Comparison of ENCODE assay signal across 21 cellular contexts in the genomic region with DNA sequence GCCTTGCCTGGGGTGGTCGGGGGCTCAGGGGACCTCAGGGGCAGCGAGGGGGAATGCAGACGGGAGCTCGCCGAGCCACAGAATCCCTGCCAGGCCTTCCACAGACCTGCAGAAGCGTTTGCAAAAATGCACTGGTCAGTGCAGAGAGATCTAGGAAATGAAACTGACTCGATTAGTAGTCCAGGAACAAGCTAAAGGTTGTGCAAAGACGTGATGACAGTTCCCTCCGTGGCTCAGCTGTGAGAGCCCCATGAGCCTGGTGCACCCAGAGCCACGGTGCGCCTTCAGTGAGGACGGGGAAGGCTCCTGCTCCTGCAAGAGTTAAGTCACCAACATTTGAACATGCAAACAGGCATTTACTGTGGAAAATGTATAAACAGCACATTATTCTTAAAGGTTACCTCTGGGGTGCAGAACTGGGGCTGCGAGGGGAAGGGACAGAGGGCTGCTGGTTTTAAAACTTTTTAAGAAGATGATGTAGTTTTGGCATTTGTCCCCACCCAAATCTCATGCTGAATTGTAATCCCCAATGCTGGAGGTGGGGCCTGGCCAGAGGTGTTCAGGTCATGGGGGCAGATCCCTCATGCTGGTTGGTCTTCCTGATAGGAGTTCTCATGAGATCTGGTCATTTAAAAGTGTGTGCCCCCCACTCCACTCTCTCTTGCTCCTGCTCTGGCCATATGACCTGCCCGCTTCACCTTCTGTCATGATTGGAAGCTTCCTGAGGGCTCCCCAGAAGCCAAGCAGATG.
DNase-seq lines count a peak whose midpoint lies in the region; FAIRE-seq and TF ChIP-seq lines count a peak whose summit lies in the region.
"Had no signal": no experiment of that assay in that cellular context is flagged by ENCODE, and none has a peak within 500 bp of the region (broad histone marks: within the 10 kb centered on the region; RNA-seq: fewer than 3 reads in every experiment).

No MANE protein-coding gene starts in this region.

- no peaks in the 10 kb centered on the region for H3K9me3 ChIP-seq in testis

- H3K36me3 ChIP-seq in testis (ENCODE audit: low read depth, missing control alignments): no peaks in the 10 kb centered on the region
- H3K36me3 ChIP-seq: transverse colon had no signal

- DNase-seq in activated effector memory CD4-positive, alpha-beta T cell treated with anti-CD3 and anti-CD28 coated beads, Interleukin-2, amount 50 U/mL, for 16 hours: peak; percentile 31
- DNase-seq in activated effector memory CD4-positive, alpha-beta T cell treated with Interleukin-2 at 50 U/mL for 16 hours: no peak
- DNase-seq in NOMO-1 treated with DMSO at 0.1 percent for 48 hours (lab: John Stamatoyannopoulos, UW; ENCODE audit: unreplicated experiment): peak; percentile 88
- DNase-seq in mesenteric fat pad (ENCODE audit: low spot score): peak; percentile 60
- DNase-seq in testis: peak; percentile 13
- no peak for DNase-seq in NAMALWA (ENCODE audit: low spot score)
- DNase-seq in H54 (ENCODE audit: insufficient read length, low spot score): no peak
- DNase-seq in hepatic stellate cell (ENCODE audit: low spot score): no peak
- DNase-seq: activated B cell treated with CpG ODN at 0.5 μM for 24 hours; activated CD4-positive, alpha-beta memory T cell treated with anti-CD3 and anti-CD28 coated beads, Interleukin-2, amount 10 ng/mL, durations not matched to agents 7 days and 5 days; activated T-cell treated with anti-CD3 and anti-CD28 coated beads, Interleukin-2, amount 50 U/mL, for 24 hours; HCEC 1CT; NCI-H1092 treated with DMSO at 0.1 percent for 48 hours; NCI-H2081; T-helper 9 cell; transverse colon had no signal

- 54 to 68% methylated on average over 14 of the region's 14 CpGs for WGBS in testis, 2 donors

- FAIRE-seq in H54 (lab: Jason Lieb, UNC): no peak
- FAIRE-seq: A204.1, colon, endometrium had no signal

- no peak overlapping the region for H3K27ac ChIP-seq in testis
- H3K27ac ChIP-seq: KMS-11, RWPE1, transverse colon had no signal

- intact Hi-C loops in testis (cut with DNase I; ENCODE audit: low total_unique reads): no loop called here

- H3K4me3 ChIP-seq in testis: no peak overlapping the region
- H3K4me3 ChIP-seq: transverse colon had no signal

- TF ChIP-seq POLR2A in testis (IDR thresholded peaks at IDR 0.05): no peak
- no peak for TF ChIP-seq POLR2A in H54 (IDR thresholded peaks at IDR 0.05; ENCODE audit: low read depth, low read length)

- TF ChIP-seq CTCF in testis (IDR thresholded peaks at IDR 0.05): no peak

- peaks cover 12% of the 10 kb centered on the region for H3K4me1 ChIP-seq in testis
- H3K4me1 ChIP-seq: transverse colon had no signal

- H3K27me3 ChIP-seq in testis: no peaks in the 10 kb centered on the region
- H3K27me3 ChIP-seq: transverse colon had no signal

Comparison
In these comparisons a context has a peak if more than half of its experiments do, and no peak if none do; other contexts are left out.
1. DNase-seq: peak in activated effector memory CD4-positive, alpha-beta T cell treated with anti-CD3 and anti-CD28 coated beads, Interleukin-2, amount 50 U/mL, for 16 hours (single experiment), NOMO-1 treated with DMSO at 0.1 percent for 48 hours (single experiment), mesenteric fat pad (single experiment) and testis (single experiment); none in activated effector memory CD4-positive, alpha-beta T cell treated with Interleukin-2 at 50 U/mL for 16 hours (single experiment), NAMALWA (single experiment), H54 (single experiment) and hepatic stellate cell (single experiment).